ENCODE assay signal across 13 cellular contexts in genomic region chr18:40293311-40293710, GRCh38.
DNase-seq lines count a peak whose midpoint lies in the region; ATAC-seq, FAIRE-seq and TF ChIP-seq lines count a peak whose summit lies in the region.
"Had no signal": no experiment of that assay in that cellular context is flagged by ENCODE, and none has a peak within 500 bp of the region (broad histone marks: within the 10 kb centered on the region; RNA-seq: fewer than 3 reads in every experiment).

No MANE protein-coding gene starts in this region.

- no peaks in the 10 kb centered on the region for H3K4me1 ChIP-seq in HepG2 (ENCODE audit: insufficient read depth, low read length)
- no peaks in the 10 kb centered on the region for H3K4me1 ChIP-seq in right lobe of liver
- H3K4me1 ChIP-seq in upper lobe of right lung = no peaks in the 10 kb centered on the region

- H3K27me3 ChIP-seq in HepG2 (ENCODE audit: control insufficient read depth in 1 of 2, insufficient read depth in 2 of 2, low read length in 2 of 2) (no peaks in the 10 kb centered on the region), right lobe of liver (no peaks in the 10 kb centered on the region), upper lobe of right lung (no peaks in the 10 kb centered on the region)

- ATAC-seq in HepG2 (no peak), right lobe of liver (no peak), upper lobe of right lung (no peak), HG03280 (IDR thresholded peaks at IDR 0.05; ENCODE audit: unreplicated experiment) (no peak), GM19324 (IDR thresholded peaks at IDR 0.05; ENCODE audit: low FRiP score, unreplicated experiment) (no peak)
- ATAC-seq: Panc1; stimulated activated memory B cell treated with anti-CD40 and anti-IgM and Interleukin-4, amounts not matched to agents 10 μg/mL and 1 μg/mL and 100 μg/mL, for 72 hours had no signal

- POLR2A ChIA-PET in HepG2 (lab: Yijun Ruan, JAX) = no interaction called here

- H3K4me3 ChIP-seq in HepG2 (replicated peaks in 1 of 3; ENCODE audit: insufficient read depth in 1 of 3, low read depth in 2 of 3, low read length in 3 of 3) (no peak overlapping the region), right lobe of liver (no peak overlapping the region), fibroblast of mammary gland (ENCODE audit: control insufficient read depth, low read depth, low read length) (no peak overlapping the region), upper lobe of right lung (no peak overlapping the region)

- H3K27ac ChIP-seq in HepG2 (ENCODE audit: extremely low read length, insufficient read depth, low read length) (no peak overlapping the region), right lobe of liver (no peak overlapping the region), upper lobe of right lung (no peak overlapping the region)

- intact Hi-C loops in HepG2 (cut with micrococcal nuclease; ENCODE audit: unreplicated experiment) = no loop called here
- intact Hi-C loops in right lobe of liver (cut with DNase I) = no loop called here
- intact Hi-C loops in upper lobe of right lung (cut with DNase I) = no loop called here

- BruUV-seq in HepG2 (replicated peaks; lab: Mats Ljungman, UMichigan) = no TSS peak

- no peak for TF ChIP-seq POLR2A in HepG2 (IDR thresholded peaks at IDR 0.05; ENCODE audit: insufficient read depth in 1 of 2, low read depth in 2 of 2, low read length in 2 of 2)
- TF ChIP-seq POLR2A in right lobe of liver (IDR thresholded peaks at IDR 0.05) = no peak

- no peaks in the 10 kb centered on the region for H4K20me1 ChIP-seq in HepG2 (ENCODE audit: insufficient read depth, low read length)

- TF ChIP-seq CTCF in HepG2 (CRISPR knock-in tag; IDR thresholded peaks at IDR 0.05) (no peak), right lobe of liver (IDR thresholded peaks at IDR 0.05) (no peak), fibroblast of mammary gland (conservative IDR thresholded peaks at IDR 0.05; ENCODE audit: control insufficient read depth, insufficient read depth, low read depth, low read length) (peak; percentile 18), upper lobe of right lung (IDR thresholded peaks at IDR 0.05) (peak; percentile 34)

- no peak overlapping the region for H3K9ac ChIP-seq in HepG2 (ENCODE audit: insufficient read depth, low read depth, low read length)

- DNase-seq in HepG2 (ENCODE audit: low spot score) (no peak), right lobe of liver (no peak), OCI-M1 (lab: John Stamatoyannopoulos, UW) (peak; percentile 35), fibroblast of mammary gland (ENCODE audit: low read depth) (peak; percentile 5), upper lobe of right lung (no peak), occipital lobe (lab: John Stamatoyannopoulos, UW) (no peak)
- DNase-seq: activated CD4-positive, alpha-beta memory T cell treated with anti-CD3 and anti-CD28 coated beads for 36 hours; activated naive CD4-positive, alpha-beta T cell treated with Interleukin-2 at 50 U/mL for 16 hours; NCI-H187 treated with DMSO at 0.1 percent for 48 hours had no signal

- no peak overlapping the region for H3K4me2 ChIP-seq in HepG2 (ENCODE audit: low read depth, low read length)

- in situ Hi-C loops in HepG2 (cut with HindIII; ENCODE audit: extremely low pct_ligation_motif_present, low pct_unique_long_range_greater_than_20kb) = no loop called here

- TF ChIP-seq RAD21 in HepG2 (CRISPR knock-in tag; IDR thresholded peaks at IDR 0.05) = no peak

- no peaks in the 10 kb centered on the region for H3K9me3 ChIP-seq in HepG2 (ENCODE audit: low read length)
- H3K9me3 ChIP-seq in right lobe of liver = no peaks in the 10 kb centered on the region
- H3K9me3 ChIP-seq in upper lobe of right lung = no peaks in the 10 kb centered on the region

- 0% methylated on average over 2 of the region's 2 CpGs for WGBS in HepG2 (ENCODE audit: low lambda C conversion rate)
- WGBS in right lobe of liver (ENCODE audit: insufficient coverage, low coverage, low lambda C conversion rate, missing lambda C conversion rate) = 10% methylated on average over 2 of the region's 2 CpGs

- CTCF ChIA-PET in HepG2 (lab: Yijun Ruan, JAX; ENCODE audit: low intra/inter-chr PET ratio, low total read pairs) = no interaction called here

- no peak for TF ChIP-seq EP300 in HepG2 (IDR thresholded peaks at IDR 0.05; ENCODE audit: low read depth in 2 of 2, low read length in 2 of 2)
- TF ChIP-seq EP300 in HepG2 (CRISPR knock-in tag; IDR thresholded peaks at IDR 0.05; ENCODE audit: borderline replicate concordance) = no peak

- H3K36me3 ChIP-seq in HepG2 (replicated peaks in 1 of 2; ENCODE audit: control insufficient read depth in 1 of 2, insufficient read depth in 2 of 2, low read length in 2 of 2) = no peaks in the 10 kb centered on the region
- no peaks in the 10 kb centered on the region for H3K36me3 ChIP-seq in right lobe of liver
- H3K36me3 ChIP-seq in upper lobe of right lung = no peaks in the 10 kb centered on the region

- H3K79me2 ChIP-seq in HepG2 (ENCODE audit: insufficient read depth, low read length) = no peaks in the 10 kb centered on the region

- FAIRE-seq in HepG2 (lab: Jason Lieb, UNC) = no peak

- no peak overlapping the region for H2AFZ ChIP-seq in HepG2 (ENCODE audit: low read length)

TF ChIP-seq in HepG2, 621 proteins besides CTCF, POLR2A, EP300 and RAD21:
- TF ChIP-seq ZNF644 (CRISPR knock-in tag; IDR thresholded peaks at IDR 0.05; ENCODE audit: low read depth) (no peak), STAG1 (CRISPR knock-in tag; IDR thresholded peaks at IDR 0.05) (peak; percentile 5; the same call in 1 of the 2 replicates), PAWR (CRISPR knock-in tag; IDR thresholded peaks at IDR 0.05; ENCODE audit: borderline replicate concordance) (no peak), ZSCAN5A (CRISPR knock-in tag; IDR thresholded peaks at IDR 0.05; ENCODE audit: borderline replicate concordance) (no peak), RFX5 (IDR thresholded peaks at IDR 0.05; ENCODE audit: low read depth, low read length) (no peak), TSC22D2 (CRISPR knock-in tag; IDR thresholded peaks at IDR 0.05; ENCODE audit: borderline replicate concordance) (no peak)

Comparison
In these comparisons a context has a peak if more than half of its experiments do, and no peak if none do; other contexts are left out.
1. DNase-seq: peak in OCI-M1 (single experiment) and fibroblast of mammary gland (single experiment); none in HepG2 (single experiment), right lobe of liver (0 of 3), upper lobe of right lung (single experiment) and occipital lobe (single experiment).
2. CTCF ChIP-seq: peak in fibroblast of mammary gland (single experiment) and upper lobe of right lung (single experiment); none in HepG2 (single experiment) and right lobe of liver (0 of 4).